24 cellular contexts compared by ENCODE assay signal in the genomic region with DNA sequence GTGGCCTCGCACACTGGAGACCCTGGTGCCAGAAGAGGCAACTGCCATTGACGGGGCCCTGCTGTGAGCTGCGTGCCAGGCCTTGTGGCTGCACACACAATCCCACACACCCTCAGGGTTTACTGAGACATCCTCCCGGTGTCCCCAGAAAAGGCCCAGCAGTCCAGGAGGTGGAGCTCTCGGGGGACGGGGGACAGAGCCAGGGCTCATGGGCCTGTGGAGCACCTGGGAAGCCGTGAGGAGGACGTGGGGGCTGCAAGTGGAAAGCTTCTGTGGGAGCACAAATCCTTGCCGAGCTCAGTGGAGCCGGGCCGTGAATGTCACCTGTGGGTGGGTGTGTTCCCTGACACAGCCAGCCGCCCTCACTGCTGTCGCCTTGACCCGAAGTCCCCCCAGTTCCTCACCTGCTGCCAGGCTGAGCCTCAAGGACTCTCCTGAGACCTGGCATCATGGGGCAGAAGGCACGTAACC.
DNase-seq lines count a peak whose midpoint lies in the region; ATAC-seq, FAIRE-seq and TF ChIP-seq lines count a peak whose summit lies in the region.
"Had no signal": no experiment of that assay in that cellular context is flagged by ENCODE, and none has a peak within 500 bp of the region (broad histone marks: within the 10 kb centered on the region; RNA-seq: fewer than 3 reads in every experiment).

No MANE protein-coding gene starts in this region.

- ATAC-seq in heart left ventricle (no peak), GM19035 (IDR thresholded peaks at IDR 0.05; ENCODE audit: unreplicated experiment) (no peak)
- no peak for ATAC-seq in CD8-positive, alpha-beta T cell
- ATAC-seq: A549, HCT116, K562, PC-3 had no signal

- POLR2A ChIA-PET in CD8-positive, alpha-beta T cell (lab: Charles Lee), result no interaction called here

- DNase-seq in cardiac septum (ENCODE audit: low spot score) (peak; percentile 61), heart left ventricle (no peak), kidney (peak; percentile 41), retina (peak; percentile 10), ureter (ENCODE audit: low spot score) (peak; percentile 27), NCI-H146 treated with DMSO at 0.1 percent for 48 hours (lab: John Stamatoyannopoulos, UW; ENCODE audit: unreplicated experiment) (no peak)
- DNase-seq in CD8-positive, alpha-beta T cell, result no peak
- DNase-seq: DMS153, GDM1, GOT3, NCI-H1092 treated with DMSO at 0.1 percent for 48 hours, NCI-H146, NCI-H2081, NCI-H510A treated with DMSO at 0.1 percent for 48 hours, NCI-H82, PC-3, SIG-M5 had no signal

- H3K36me3 Mint-ChIP-seq in CD8-positive, alpha-beta T cell, result no peaks in the 10 kb centered on the region

- H3K9ac ChIP-seq in kidney (ENCODE audit: low read length in 2 of 2), result no peak overlapping the region

- H3K27ac ChIP-seq in heart left ventricle (no peak overlapping the region), kidney (ENCODE audit: low read depth in 2 of 2, low read length in 2 of 2) (no peak overlapping the region)
- H3K27ac ChIP-seq in CD8-positive, alpha-beta T cell (ENCODE audit: low read depth, low read length), result no peak overlapping the region
- H3K27ac ChIP-seq: A549, RWPE1 had no signal

- peaks cover 0 to 50% (median 0%) of the 10 kb centered on the region in 9 donors for H3K27me3 ChIP-seq in heart left ventricle
- no peaks in the 10 kb centered on the region for H3K27me3 ChIP-seq in CD8-positive, alpha-beta T cell (ENCODE audit: insufficient read depth, low read length)

- H3K27me3 Mint-ChIP-seq in CD8-positive, alpha-beta T cell (ENCODE audit: low read depth), result peaks cover 9% of the 10 kb centered on the region

- H3K27ac Mint-ChIP-seq in CD8-positive, alpha-beta T cell, result no peak overlapping the region
- H3K27ac Mint-ChIP-seq: CD4-positive, alpha-beta T cell had no signal

- intact Hi-C loops in cardiac septum (cut with DNase I), result no loop called here
- intact Hi-C loops in heart left ventricle (cut with DNase I), result no loop called here
- intact Hi-C loops in kidney (cut with DNase I), result no loop called here
- intact Hi-C loops in CD8-positive, alpha-beta T cell (cut with DNase I, micrococcal nuclease), result no loop called here

- H3K9me3 ChIP-seq in heart left ventricle (no peaks in the 10 kb centered on the region), kidney (ENCODE audit: control insufficient read depth in 1 of 2, low read length in 2 of 2) (no peaks in the 10 kb centered on the region)
- H3K9me3 ChIP-seq in CD8-positive, alpha-beta T cell (ENCODE audit: low read length), result no peaks in the 10 kb centered on the region
- H3K9me3 ChIP-seq: A549 had no signal

- WGBS in heart left ventricle, 4 donors, result 82 to 91% (median 85%) methylated on average over 7 to 15 of the region's 15 CpGs

- no peaks in the 10 kb centered on the region for H3K4me1 Mint-ChIP-seq in CD8-positive, alpha-beta T cell (ENCODE audit: low read depth)

- H3K4me3 Mint-ChIP-seq in CD8-positive, alpha-beta T cell, result no peak overlapping the region
- H3K4me3 Mint-ChIP-seq: CD4-positive, alpha-beta T cell had no signal

- no peak for TF ChIP-seq POLR2A in heart left ventricle (IDR thresholded peaks at IDR 0.05)

- no peaks in the 10 kb centered on the region for H3K9me3 Mint-ChIP-seq in CD8-positive, alpha-beta T cell
- H3K9me3 Mint-ChIP-seq: CD4-positive, alpha-beta T cell had no signal

- H3K4me3 ChIP-seq in heart left ventricle (no peak overlapping the region), kidney (ENCODE audit: low read length in 2 of 2) (no peak overlapping the region)
- H3K4me3 ChIP-seq in CD8-positive, alpha-beta T cell (ENCODE audit: low read depth, low read length), result no peak overlapping the region
- H3K4me3 ChIP-seq: A549, K562 had no signal

- no peaks in the 10 kb centered on the region for H3K4me1 ChIP-seq in heart left ventricle
- H3K4me1 ChIP-seq in kidney (ENCODE audit: control insufficient read depth in 1 of 2, insufficient read depth in 1 of 2, low read depth in 1 of 2, low read length in 2 of 2), result no peaks in the 10 kb centered on the region
- H3K4me1 ChIP-seq in CD8-positive, alpha-beta T cell (ENCODE audit: insufficient read depth, low read length), result no peaks in the 10 kb centered on the region
- H3K4me1 ChIP-seq: A549 had no signal

- no peak for TF ChIP-seq CTCF in heart left ventricle (IDR thresholded peaks at IDR 0.05)
- no peak for TF ChIP-seq CTCF in kidney (IDR thresholded peaks at IDR 0.05; ENCODE audit: borderline replicate concordance, extremely low read depth, insufficient read depth)
- TF ChIP-seq CTCF in CD8-positive, alpha-beta T cell (IDR thresholded peaks at IDR 0.05), result no peak

- no peak for FAIRE-seq in kidney (lab: Jason Lieb, UNC)
- FAIRE-seq: A549, GM19239, K562 had no signal

- CTCF ChIA-PET in CD8-positive, alpha-beta T cell (lab: Charles Lee), result no interaction called here

- H3K36me3 ChIP-seq in heart left ventricle (no peaks in the 10 kb centered on the region), kidney (ENCODE audit: control insufficient read depth in 1 of 2, insufficient read depth in 2 of 2, low read length in 2 of 2) (no peaks in the 10 kb centered on the region)
- H3K36me3 ChIP-seq in CD8-positive, alpha-beta T cell (ENCODE audit: insufficient read depth, low read length), result no peaks in the 10 kb centered on the region

Comparison
In these comparisons a context has a peak if more than half of its experiments do, and no peak if none do; other contexts are left out.
1. DNase-seq: peak in cardiac septum (single experiment), kidney (single experiment), retina (single experiment) and ureter (single experiment); none in heart left ventricle (0 of 5), CD8-positive, alpha-beta T cell (0 of 7) and NCI-H146 treated with DMSO at 0.1 percent for 48 hours (single experiment).